In the genomic region with DNA sequence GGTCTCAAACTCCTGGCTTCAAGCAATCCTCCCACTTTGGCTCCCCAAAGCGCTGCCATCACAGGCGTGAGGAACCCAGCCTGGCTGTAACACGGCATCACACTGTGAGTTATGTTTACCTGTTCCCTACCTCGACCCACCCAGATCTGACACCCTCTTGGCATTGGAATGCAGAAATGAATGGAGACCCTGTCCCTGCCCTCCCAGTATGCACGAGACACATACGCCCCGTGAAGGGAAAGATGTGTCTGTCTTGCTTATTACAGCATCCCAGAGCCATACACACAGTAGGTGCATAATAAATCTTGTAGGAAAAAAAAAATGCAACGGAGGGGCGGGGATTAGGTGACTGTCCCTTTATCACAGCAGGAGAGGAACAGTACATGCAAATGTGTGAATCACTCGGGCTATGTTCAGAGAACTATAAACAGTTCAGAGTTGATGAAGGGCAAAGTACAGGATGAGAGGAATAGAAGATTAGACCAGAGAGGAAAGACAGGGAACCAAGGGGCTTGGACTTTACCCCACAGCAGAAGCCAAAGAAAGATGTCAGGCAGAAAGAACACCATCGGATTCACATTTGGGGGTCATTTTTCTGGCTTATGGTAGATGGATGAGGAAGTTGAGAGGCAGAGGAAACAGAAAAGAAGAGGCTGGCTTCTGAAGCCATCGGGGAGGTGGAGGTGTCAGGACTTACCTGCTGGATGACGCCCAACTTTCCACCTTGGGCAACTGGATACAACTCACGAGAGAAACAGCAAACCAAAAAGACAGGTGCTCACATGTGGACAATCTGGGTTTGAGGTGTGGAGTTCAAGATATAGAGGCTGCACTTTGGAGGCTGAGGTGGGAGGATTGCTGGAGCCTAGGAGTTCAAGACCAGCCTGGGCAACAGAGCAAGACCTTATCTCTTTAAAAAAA, we compare ENCODE assay signal across 3 cellular contexts.
TF ChIP-seq lines count a peak whose summit lies in the region.

No MANE protein-coding gene starts in this region.

TF ChIP-seq in HEK293, 187 proteins besides CTCF, POLR2A, EP300 and RAD21 (continued from another document and continues in another):
- peak; percentile 40; the same call in 1 of the 2 replicates for TF ChIP-seq GLIS1 (tag by site-specific recombination; IDR thresholded peaks at IDR 0.05)
- no peak for TF ChIP-seq SCRT2 (tag by site-specific recombination; IDR thresholded peaks at IDR 0.05)
- no peak for TF ChIP-seq KLF8 (tag by site-specific recombination; IDR thresholded peaks at IDR 0.05)
- TF ChIP-seq GLIS2 (tag by site-specific recombination; IDR thresholded peaks at IDR 0.05): no peak
- TF ChIP-seq ZNF37A (tag by site-specific recombination; IDR thresholded peaks at IDR 0.05): no peak
- TF ChIP-seq ZNF266 (tag by site-specific recombination; IDR thresholded peaks at IDR 0.05; ENCODE audit: low read depth): no peak
- no peak for TF ChIP-seq SCRT1 (tag by site-specific recombination; IDR thresholded peaks at IDR 0.05; ENCODE audit: borderline replicate concordance)
- TF ChIP-seq ZNF664 (tag by site-specific recombination; IDR thresholded peaks at IDR 0.05): no peak
- no peak for TF ChIP-seq ZNF133 (tag by site-specific recombination; IDR thresholded peaks at IDR 0.05)
- TF ChIP-seq SP7 (tag by site-specific recombination; IDR thresholded peaks at IDR 0.05): peak; percentile 42
- no peak for TF ChIP-seq ZNF830 (tag by site-specific recombination; IDR thresholded peaks at IDR 0.05; ENCODE audit: low read depth)
- no peak for TF ChIP-seq ZNF426 (tag by site-specific recombination; IDR thresholded peaks at IDR 0.05)
- no peak for TF ChIP-seq TCF7L2 (IDR thresholded peaks at IDR 0.05; ENCODE audit: borderline replicate concordance, low read depth, low read length)
- no peak for TF ChIP-seq HOXC10 (CRISPR knock-in tag; IDR thresholded peaks at IDR 0.05)
- peak; percentile 51; the same call in 1 of the 2 replicates for TF ChIP-seq ZNF24 (tag by site-specific recombination; IDR thresholded peaks at IDR 0.05)
- no peak for TF ChIP-seq ZNF248 (tag by site-specific recombination; IDR thresholded peaks at IDR 0.05)
- 0 out of 2 replicates have a peak, but pooled peaks have one; percentile 20 for TF ChIP-seq ZNF677 (tag by site-specific recombination; IDR thresholded peaks at IDR 0.05)
- TF ChIP-seq ZNF837 (tag by site-specific recombination; IDR thresholded peaks at IDR 0.05): no peak
- TF ChIP-seq KLF16 (tag by site-specific recombination; IDR thresholded peaks at IDR 0.05): no peak
- no peak for TF ChIP-seq ZNF2 (tag by site-specific recombination; IDR thresholded peaks at IDR 0.05)
- no peak for TF ChIP-seq SETDB1 (IDR thresholded peaks at IDR 0.05; ENCODE audit: insufficient read length, low read length)
- no peak for TF ChIP-seq KLF10 (tag by site-specific recombination; IDR thresholded peaks at IDR 0.05)
- no peak for TF ChIP-seq ZNF670 (tag by site-specific recombination; IDR thresholded peaks at IDR 0.05; ENCODE audit: low read depth)
- TF ChIP-seq, protein P1, sequence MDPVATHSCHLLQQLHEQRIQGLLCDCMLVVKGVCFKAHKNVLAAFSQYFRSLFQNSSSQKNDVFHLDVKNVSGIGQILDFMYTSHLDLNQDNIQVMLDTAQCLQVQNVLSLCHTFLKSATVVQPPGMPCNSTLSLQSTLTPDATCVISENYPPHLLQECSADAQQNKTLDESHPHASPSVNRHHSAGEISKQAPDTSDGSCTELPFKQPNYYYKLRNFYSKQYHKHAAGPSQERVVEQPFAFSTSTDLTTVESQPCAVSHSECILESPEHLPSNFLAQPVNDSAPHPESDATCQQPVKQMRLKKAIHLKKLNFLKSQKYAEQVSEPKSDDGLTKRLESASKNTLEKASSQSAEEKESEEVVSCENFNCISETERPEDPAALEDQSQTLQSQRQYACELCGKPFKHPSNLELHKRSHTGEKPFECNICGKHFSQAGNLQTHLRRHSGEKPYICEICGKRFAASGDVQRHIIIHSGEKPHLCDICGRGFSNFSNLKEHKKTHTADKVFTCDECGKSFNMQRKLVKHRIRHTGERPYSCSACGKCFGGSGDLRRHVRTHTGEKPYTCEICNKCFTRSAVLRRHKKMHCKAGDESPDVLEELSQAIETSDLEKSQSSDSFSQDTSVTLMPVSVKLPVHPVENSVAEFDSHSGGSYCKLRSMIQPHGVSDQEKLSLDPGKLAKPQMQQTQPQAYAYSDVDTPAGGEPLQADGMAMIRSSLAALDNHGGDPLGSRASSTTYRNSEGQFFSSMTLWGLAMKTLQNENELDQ (tag by site-specific recombination; IDR thresholded peaks at IDR 0.05; ENCODE audit: low read depth): no peak
- no peak for TF ChIP-seq ZNF433 (tag by site-specific recombination; IDR thresholded peaks at IDR 0.05; ENCODE audit: low read depth)
- no peak for TF ChIP-seq ZNF571 (tag by site-specific recombination; IDR thresholded peaks at IDR 0.05)
- no peak for TF ChIP-seq ZNF292 (tag by site-specific recombination; IDR thresholded peaks at IDR 0.05; ENCODE audit: borderline replicate concordance, low read depth)

TF ChIP-seq in WTC11, 78 proteins besides CTCF, POLR2A, EP300 and RAD21 (continued from another document):
- TF ChIP-seq, protein P2, sequence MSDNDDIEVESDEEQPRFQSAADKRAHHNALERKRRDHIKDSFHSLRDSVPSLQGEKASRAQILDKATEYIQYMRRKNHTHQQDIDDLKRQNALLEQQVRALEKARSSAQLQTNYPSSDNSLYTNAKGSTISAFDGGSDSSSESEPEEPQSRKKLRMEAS (CRISPR knock-in tag; IDR thresholded peaks at IDR 0.05): no peak
- no peak for TF ChIP-seq ZNF138 (CRISPR knock-in tag; conservative IDR thresholded peaks at IDR 0.05)
- no peak for TF ChIP-seq FOXP1 (CRISPR knock-in tag; IDR thresholded peaks at IDR 0.05; ENCODE audit: borderline replicate concordance)
- no peak for TF ChIP-seq RELA (CRISPR knock-in tag; IDR thresholded peaks at IDR 0.05; ENCODE audit: borderline replicate concordance)
- no peak for TF ChIP-seq NR2C2 (CRISPR knock-in tag; IDR thresholded peaks at IDR 0.05)

TF ChIP-seq in SK-N-SH, 30 proteins besides CTCF, POLR2A, EP300 and RAD21:
- TF ChIP-seq PBX3 (IDR thresholded peaks at IDR 0.05) (no peak), YY1 (IDR thresholded peaks at IDR 0.05; ENCODE audit: low read depth) (no peak), REST (IDR thresholded peaks at IDR 0.05; ENCODE audit: low read depth, low read length) (no peak), NFIC (IDR thresholded peaks at IDR 0.05; ENCODE audit: borderline replicate concordance) (no peak), RXRA (IDR thresholded peaks at IDR 0.05; ENCODE audit: borderline replicate concordance, low read depth) (no peak), FOXJ3 (CRISPR knock-in tag; IDR thresholded peaks at IDR 0.05) (no peak)
- TF ChIP-seq, protein P3, sequence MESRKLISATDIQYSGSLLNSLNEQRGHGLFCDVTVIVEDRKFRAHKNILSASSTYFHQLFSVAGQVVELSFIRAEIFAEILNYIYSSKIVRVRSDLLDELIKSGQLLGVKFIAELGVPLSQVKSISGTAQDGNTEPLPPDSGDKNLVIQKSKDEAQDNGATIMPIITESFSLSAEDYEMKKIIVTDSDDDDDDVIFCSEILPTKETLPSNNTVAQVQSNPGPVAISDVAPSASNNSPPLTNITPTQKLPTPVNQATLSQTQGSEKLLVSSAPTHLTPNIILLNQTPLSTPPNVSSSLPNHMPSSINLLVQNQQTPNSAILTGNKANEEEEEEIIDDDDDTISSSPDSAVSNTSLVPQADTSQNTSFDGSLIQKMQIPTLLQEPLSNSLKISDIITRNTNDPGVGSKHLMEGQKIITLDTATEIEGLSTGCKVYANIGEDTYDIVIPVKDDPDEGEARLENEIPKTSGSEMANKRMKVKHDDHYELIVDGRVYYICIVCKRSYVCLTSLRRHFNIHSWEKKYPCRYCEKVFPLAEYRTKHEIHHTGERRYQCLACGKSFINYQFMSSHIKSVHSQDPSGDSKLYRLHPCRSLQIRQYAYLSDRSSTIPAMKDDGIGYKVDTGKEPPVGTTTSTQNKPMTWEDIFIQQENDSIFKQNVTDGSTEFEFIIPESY (IDR thresholded peaks at IDR 0.05; ENCODE audit: borderline replicate concordance, low read depth): no peak
- TF ChIP-seq, protein P4, sequence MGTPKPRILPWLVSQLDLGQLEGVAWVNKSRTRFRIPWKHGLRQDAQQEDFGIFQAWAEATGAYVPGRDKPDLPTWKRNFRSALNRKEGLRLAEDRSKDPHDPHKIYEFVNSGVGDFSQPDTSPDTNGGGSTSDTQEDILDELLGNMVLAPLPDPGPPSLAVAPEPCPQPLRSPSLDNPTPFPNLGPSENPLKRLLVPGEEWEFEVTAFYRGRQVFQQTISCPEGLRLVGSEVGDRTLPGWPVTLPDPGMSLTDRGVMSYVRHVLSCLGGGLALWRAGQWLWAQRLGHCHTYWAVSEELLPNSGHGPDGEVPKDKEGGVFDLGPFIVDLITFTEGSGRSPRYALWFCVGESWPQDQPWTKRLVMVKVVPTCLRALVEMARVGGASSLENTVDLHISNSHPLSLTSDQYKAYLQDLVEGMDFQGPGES (IDR thresholded peaks at IDR 0.05; ENCODE audit: low read depth, low read length): no peak
